Comparison of ENCODE assay signal across 11 cellular contexts in the genomic region with DNA sequence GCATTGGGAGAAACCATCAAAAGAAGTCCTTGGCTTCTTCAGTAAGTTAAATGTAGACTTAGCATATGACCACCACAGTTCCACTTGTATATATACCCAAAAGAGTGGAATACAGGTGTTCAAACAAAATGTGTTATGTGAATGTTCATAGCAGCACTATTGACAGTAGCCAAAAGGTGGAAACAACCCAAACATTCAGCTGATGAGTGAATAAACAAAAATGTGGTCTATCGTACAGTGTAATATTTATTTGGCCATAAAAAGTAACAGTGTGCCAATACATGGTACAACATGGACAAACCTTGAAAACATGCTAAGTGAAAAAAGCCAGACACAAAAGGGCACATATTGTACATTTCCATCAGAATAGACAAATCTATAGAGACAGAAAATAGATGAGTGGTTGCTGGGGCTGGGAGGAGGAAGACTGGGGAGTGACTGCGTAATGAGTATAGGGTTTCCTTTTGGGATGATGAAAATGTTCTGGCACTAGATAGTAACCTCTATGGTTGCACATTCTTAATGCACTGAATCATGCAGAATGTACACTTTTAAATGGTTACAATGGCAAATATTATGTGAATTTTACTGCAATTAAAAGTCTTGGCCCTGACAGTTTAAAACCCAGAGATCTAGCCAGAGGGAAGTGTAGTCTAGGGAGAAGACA. TPM values are rescaled to one million over a fixed set of nuclear protein-coding genes. Genes with fewer than 3 reads are reported as not detected.
DNase-seq lines count a peak whose midpoint lies in the region; ATAC-seq and TF ChIP-seq lines count a peak whose summit lies in the region.
"Had no signal": no experiment of that assay in that cellular context is flagged by ENCODE, and none has a peak within 500 bp of the region (broad histone marks: within the 10 kb centered on the region; RNA-seq: fewer than 3 reads in every experiment).

No MANE protein-coding gene starts in this region.

- POLR2A ChIA-PET in WTC11 (lab: Charles Lee), result no interaction called here

- no peaks in the 10 kb centered on the region for H3K27me3 ChIP-seq in GM23248 (replicated peaks; ENCODE audit: insufficient read depth)

- CTCF ChIA-PET in WTC11 (lab: Charles Lee), result no interaction called here

- in situ Hi-C loops in GM23248 (cut with MboI), result no loop called here

- H3K36me3 Mint-ChIP-seq in WTC11, result peaks cover 45% of the 10 kb centered on the region

- peaks cover 9% of the 10 kb centered on the region for H3K9me3 Mint-ChIP-seq in WTC11

- peaks cover 32% of the 10 kb centered on the region for H3F3A ChIP-seq in GM23248 (ENCODE audit: insufficient read depth)

- no peak overlapping the region for H3K4me3 Mint-ChIP-seq in WTC11

- TF ChIP-seq CTCF in WTC11 (IDR thresholded peaks at IDR 0.05), result no peak

- 23 to 43% methylated on average over 2 of the region's 2 CpGs for WGBS in GM23248 (ENCODE audit: low coverage in 1 of 2, low lambda C conversion rate in 2 of 2, missing lambda C conversion rate in 2 of 2), 2 experiments

- H3K27ac Mint-ChIP-seq in WTC11, result peak overlapping the region; percentile 39

- H3K9ac ChIP-seq in GM23248, result no peak overlapping the region

- peak overlapping the region; percentile 11; the same call in 1 of the 2 replicates for H3K4me3 ChIP-seq in GM23248

- peaks cover 27% of the 10 kb centered on the region for H3K4me1 ChIP-seq in GM23248 (ENCODE audit: insufficient read depth)

- H3K4me2 ChIP-seq in GM23248 (ENCODE audit: unreplicated experiment), result peak overlapping the region; percentile 52

- peaks cover 7% of the 10 kb centered on the region for H3K4me1 Mint-ChIP-seq in WTC11

- peaks cover 18% of the 10 kb centered on the region for H3K36me3 ChIP-seq in GM23248 (ENCODE audit: low read depth)

- no peak for ATAC-seq in WTC11
- ATAC-seq in GM18861 (IDR thresholded peaks at IDR 0.05; ENCODE audit: unreplicated experiment), result no peak
- ATAC-seq in HG03460 (IDR thresholded peaks at IDR 0.05; ENCODE audit: unreplicated experiment), result no peak
- ATAC-seq: esophagus mucosa had no signal

- DNase-seq in A172 (ENCODE audit: low spot score) (peak; percentile 77), GM23248 (peak; percentile 85), WTC11 (ENCODE audit: low spot score) (no peak), fibroblast of peridontal ligament (ENCODE audit: extremely low read depth) (peak; percentile 89), cortex of kidney (lab: John Stamatoyannopoulos, UW) (no peak), GM19240 (ENCODE audit: insufficient read length, low spot score) (no peak)
- DNase-seq: activated CD8-positive, alpha-beta memory T cell treated with anti-CD3 and anti-CD28 coated beads, Interleukin-2, amount 50 U/mL, for 4 hours; RPMI8226 had no signal

- no peaks in the 10 kb centered on the region for H3K27me3 Mint-ChIP-seq in WTC11 (ENCODE audit: low read depth)

- H3K27ac ChIP-seq in GM23248, result peak overlapping the region; percentile 59

- no peaks in the 10 kb centered on the region for H3K9me2 ChIP-seq in GM23248 (ENCODE audit: insufficient read depth)

- no peaks in the 10 kb centered on the region for H4K20me1 ChIP-seq in GM23248 (ENCODE audit: insufficient read depth)

- no peaks in the 10 kb centered on the region for H3K9me3 ChIP-seq in GM23248 (ENCODE audit: low read depth)

- peaks cover 95% of the 10 kb centered on the region for H3K79me2 ChIP-seq in GM23248 (ENCODE audit: insufficient read depth)

- H2AFZ ChIP-seq in GM23248, result no peak overlapping the region

TF ChIP-seq in WTC11, 78 proteins besides CTCF, POLR2A, EP300 and RAD21 (continues in another document):
- TF ChIP-seq NR3C1 (CRISPR knock-in tag; conservative IDR thresholded peaks at IDR 0.05; ENCODE audit: low read depth) (no peak), TCF7 (CRISPR knock-in tag; IDR thresholded peaks at IDR 0.05; ENCODE audit: low read depth) (no peak), ZNF416 (CRISPR knock-in tag; IDR thresholded peaks at IDR 0.05) (no peak), TEAD4 (CRISPR knock-in tag; IDR thresholded peaks at IDR 0.05) (no peak), KAT7 (CRISPR knock-in tag; IDR thresholded peaks at IDR 0.05; ENCODE audit: borderline replicate concordance) (no peak)
- TF ChIP-seq, protein P1, sequence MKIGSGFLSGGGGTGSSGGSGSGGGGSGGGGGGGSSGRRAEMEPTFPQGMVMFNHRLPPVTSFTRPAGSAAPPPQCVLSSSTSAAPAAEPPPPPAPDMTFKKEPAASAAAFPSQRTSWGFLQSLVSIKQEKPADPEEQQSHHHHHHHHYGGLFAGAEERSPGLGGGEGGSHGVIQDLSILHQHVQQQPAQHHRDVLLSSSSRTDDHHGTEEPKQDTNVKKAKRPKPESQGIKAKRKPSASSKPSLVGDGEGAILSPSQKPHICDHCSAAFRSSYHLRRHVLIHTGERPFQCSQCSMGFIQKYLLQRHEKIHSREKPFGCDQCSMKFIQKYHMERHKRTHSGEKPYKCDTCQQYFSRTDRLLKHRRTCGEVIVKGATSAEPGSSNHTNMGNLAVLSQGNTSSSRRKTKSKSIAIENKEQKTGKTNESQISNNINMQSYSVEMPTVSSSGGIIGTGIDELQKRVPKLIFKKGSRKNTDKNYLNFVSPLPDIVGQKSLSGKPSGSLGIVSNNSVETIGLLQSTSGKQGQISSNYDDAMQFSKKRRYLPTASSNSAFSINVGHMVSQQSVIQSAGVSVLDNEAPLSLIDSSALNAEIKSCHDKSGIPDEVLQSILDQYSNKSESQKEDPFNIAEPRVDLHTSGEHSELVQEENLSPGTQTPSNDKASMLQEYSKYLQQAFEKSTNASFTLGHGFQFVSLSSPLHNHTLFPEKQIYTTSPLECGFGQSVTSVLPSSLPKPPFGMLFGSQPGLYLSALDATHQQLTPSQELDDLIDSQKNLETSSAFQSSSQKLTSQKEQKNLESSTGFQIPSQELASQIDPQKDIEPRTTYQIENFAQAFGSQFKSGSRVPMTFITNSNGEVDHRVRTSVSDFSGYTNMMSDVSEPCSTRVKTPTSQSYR (CRISPR knock-in tag; IDR thresholded peaks at IDR 0.05), result no peak
- TF ChIP-seq, protein P2, sequence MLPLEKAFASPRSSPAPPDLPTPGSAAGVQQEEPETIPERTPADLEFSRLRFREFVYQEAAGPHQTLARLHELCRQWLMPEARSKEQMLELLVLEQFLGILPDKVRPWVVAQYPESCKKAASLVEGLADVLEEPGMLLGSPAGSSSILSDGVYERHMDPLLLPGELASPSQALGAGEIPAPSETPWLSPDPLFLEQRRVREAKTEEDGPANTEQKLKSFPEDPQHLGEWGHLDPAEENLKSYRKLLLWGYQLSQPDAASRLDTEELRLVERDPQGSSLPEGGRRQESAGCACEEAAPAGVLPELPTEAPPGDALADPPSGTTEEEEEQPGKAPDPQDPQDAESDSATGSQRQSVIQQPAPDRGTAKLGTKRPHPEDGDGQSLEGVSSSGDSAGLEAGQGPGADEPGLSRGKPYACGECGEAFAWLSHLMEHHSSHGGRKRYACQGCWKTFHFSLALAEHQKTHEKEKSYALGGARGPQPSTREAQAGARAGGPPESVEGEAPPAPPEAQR (CRISPR knock-in tag; IDR thresholded peaks at IDR 0.05), result no peak
- TF ChIP-seq, protein P3, sequence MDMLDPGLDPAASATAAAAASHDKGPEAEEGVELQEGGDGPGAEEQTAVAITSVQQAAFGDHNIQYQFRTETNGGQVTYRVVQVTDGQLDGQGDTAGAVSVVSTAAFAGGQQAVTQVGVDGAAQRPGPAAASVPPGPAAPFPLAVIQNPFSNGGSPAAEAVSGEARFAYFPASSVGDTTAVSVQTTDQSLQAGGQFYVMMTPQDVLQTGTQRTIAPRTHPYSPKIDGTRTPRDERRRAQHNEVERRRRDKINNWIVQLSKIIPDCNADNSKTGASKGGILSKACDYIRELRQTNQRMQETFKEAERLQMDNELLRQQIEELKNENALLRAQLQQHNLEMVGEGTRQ (CRISPR knock-in tag; IDR thresholded peaks at IDR 0.05), result no peak
- TF ChIP-seq, protein P4, sequence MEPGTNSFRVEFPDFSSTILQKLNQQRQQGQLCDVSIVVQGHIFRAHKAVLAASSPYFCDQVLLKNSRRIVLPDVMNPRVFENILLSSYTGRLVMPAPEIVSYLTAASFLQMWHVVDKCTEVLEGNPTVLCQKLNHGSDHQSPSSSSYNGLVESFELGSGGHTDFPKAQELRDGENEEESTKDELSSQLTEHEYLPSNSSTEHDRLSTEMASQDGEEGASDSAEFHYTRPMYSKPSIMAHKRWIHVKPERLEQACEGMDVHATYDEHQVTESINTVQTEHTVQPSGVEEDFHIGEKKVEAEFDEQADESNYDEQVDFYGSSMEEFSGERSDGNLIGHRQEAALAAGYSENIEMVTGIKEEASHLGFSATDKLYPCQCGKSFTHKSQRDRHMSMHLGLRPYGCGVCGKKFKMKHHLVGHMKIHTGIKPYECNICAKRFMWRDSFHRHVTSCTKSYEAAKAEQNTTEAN (CRISPR knock-in tag; IDR thresholded peaks at IDR 0.05), result no peak
- TF ChIP-seq, protein P5, sequence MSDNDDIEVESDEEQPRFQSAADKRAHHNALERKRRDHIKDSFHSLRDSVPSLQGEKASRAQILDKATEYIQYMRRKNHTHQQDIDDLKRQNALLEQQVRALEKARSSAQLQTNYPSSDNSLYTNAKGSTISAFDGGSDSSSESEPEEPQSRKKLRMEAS (CRISPR knock-in tag; IDR thresholded peaks at IDR 0.05), result no peak
- TF ChIP-seq, protein P6, sequence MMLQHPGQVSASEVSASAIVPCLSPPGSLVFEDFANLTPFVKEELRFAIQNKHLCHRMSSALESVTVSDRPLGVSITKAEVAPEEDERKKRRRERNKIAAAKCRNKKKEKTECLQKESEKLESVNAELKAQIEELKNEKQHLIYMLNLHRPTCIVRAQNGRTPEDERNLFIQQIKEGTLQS (CRISPR knock-in tag; conservative IDR thresholded peaks at IDR 0.05), result no peak
- TF ChIP-seq, protein P7, sequence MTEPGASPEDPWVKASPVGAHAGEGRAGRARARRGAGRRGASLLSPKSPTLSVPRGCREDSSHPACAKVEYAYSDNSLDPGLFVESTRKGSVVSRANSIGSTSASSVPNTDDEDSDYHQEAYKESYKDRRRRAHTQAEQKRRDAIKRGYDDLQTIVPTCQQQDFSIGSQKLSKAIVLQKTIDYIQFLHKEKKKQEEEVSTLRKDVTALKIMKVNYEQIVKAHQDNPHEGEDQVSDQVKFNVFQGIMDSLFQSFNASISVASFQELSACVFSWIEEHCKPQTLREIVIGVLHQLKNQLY (CRISPR knock-in tag; IDR thresholded peaks at IDR 0.05), result no peak

RNA-seq across cellular contexts. Expression of a gene that starts 5.5 kb away (rescaled TPM):
- 80.8 and 82.6 TPM in 2 replicates for total RNA-seq in A172 (2014; rRNA removed; shearing (Covaris generic))
- 61.4 and 65.5 TPM in 2 replicates for total RNA-seq in GM23248 (2014; rRNA removed; shearing (Covaris generic))
- polyA plus RNA-seq in GM23248 (2016; fragmentation: Nextera tagmentation; extraction: Ambion mirVana), result 83.6 and 87.0 TPM in 2 replicates
- total RNA-seq in WTC11 (2021), result 162 to 171 TPM (median 168 TPM) in 3 replicates

RNA-seq across cellular contexts. Expression of a gene that starts 5.7 kb away (rescaled TPM):
- total RNA-seq in A172 (2014; rRNA removed; shearing (Covaris generic)), result 22.1 and 24.4 TPM in 2 replicates
- total RNA-seq in GM23248 (2014; rRNA removed; shearing (Covaris generic)), result 6.7 and 17.1 TPM in 2 replicates
- polyA plus RNA-seq in GM23248 (2016; fragmentation: Nextera tagmentation; extraction: Ambion mirVana), result 10.7 and 11.7 TPM in 2 replicates
- total RNA-seq in WTC11 (2021), result 7.8 to 10.5 TPM (median 9.4 TPM) in 3 replicates

Comparison
In these comparisons a context has a peak if more than half of its experiments do, and no peak if none do; other contexts are left out.
1. DNase-seq: peak in A172 (single experiment), GM23248 (single experiment) and fibroblast of peridontal ligament (single experiment); none in WTC11 (single experiment), cortex of kidney (single experiment) and GM19240 (single experiment).